In the genomic region with DNA sequence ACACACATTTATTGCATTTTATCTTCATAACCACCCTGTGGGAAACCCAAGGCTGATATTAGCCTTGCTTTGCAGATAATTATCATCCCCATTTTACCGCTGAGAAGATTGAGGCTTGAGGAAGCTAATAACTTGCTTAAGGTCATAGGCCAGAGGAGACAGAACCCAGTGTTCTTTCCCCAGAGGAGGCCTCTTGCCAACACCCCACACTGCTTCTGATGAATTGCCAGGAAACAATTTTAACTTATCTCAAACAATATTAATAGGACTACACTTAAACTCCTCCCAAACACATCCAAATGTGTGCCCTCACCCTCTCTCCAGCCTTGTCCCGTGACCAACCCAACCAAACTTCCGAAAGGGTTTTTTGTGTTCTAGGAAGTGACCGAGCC, we compare ENCODE assay signal across 9 cellular contexts. TPM values are rescaled to one million over a fixed set of nuclear protein-coding genes. Genes with fewer than 3 reads are reported as not detected.
DNase-seq lines count a peak whose midpoint lies in the region; ATAC-seq and TF ChIP-seq lines count a peak whose summit lies in the region.
"Had no signal": no experiment of that assay in that cellular context is flagged by ENCODE, and none has a peak within 500 bp of the region (broad histone marks: within the 10 kb centered on the region; RNA-seq: fewer than 3 reads in every experiment).

No MANE protein-coding gene starts in this region.

- no peaks in the 10 kb centered on the region for H3K9me2 ChIP-seq in PC-3 (replicated peaks; ENCODE audit: low read length)

- ATAC-seq in PC-3 = no peak
- no peak for ATAC-seq in HG02884 (IDR thresholded peaks at IDR 0.05; ENCODE audit: unreplicated experiment)
- ATAC-seq in HG03521 (IDR thresholded peaks at IDR 0.05; ENCODE audit: unreplicated experiment) = no peak

- BruUV-seq in PC-3 (replicated peaks; lab: Mats Ljungman, UMichigan) = no TSS peak

- H3K4me1 ChIP-seq in BLaER1 (peaks cover 57% of the 10 kb centered on the region), PC-3 (ENCODE audit: insufficient read depth, low read length) (peaks cover 39% of the 10 kb centered on the region), muscle layer of colon (ENCODE audit: insufficient read depth, low read length) (peaks cover 36% of the 10 kb centered on the region)

- POLR2A ChIA-PET in PC-3 (lab: Charles Lee; ENCODE audit: unreplicated experiment) = no interaction called here

- DNase-seq in PC-3 = no peak
- DNase-seq in coronary artery (ENCODE audit: low spot score) = no peak
- DNase-seq in activated gamma-delta T cell treated with Interleukin-2 at 50 U/mL for 16 hours = no peak
- no peak for DNase-seq in HuH-7.5 (ENCODE audit: low spot score)

- H4K20me1 ChIP-seq in BLaER1 = peaks cover 29% of the 10 kb centered on the region
- H4K20me1 ChIP-seq in PC-3 (ENCODE audit: low read length) = no peaks in the 10 kb centered on the region

- H3K79me2 ChIP-seq in PC-3 (ENCODE audit: low read length) = peaks cover 43% of the 10 kb centered on the region

- H2AFZ ChIP-seq in PC-3 (ENCODE audit: low read length) = no peak overlapping the region

- peak overlapping the region; percentile 57 for H3K9ac ChIP-seq in BLaER1
- H3K9ac ChIP-seq in PC-3 (ENCODE audit: low read length) = peak overlapping the region; percentile 100
- H3K9ac ChIP-seq in muscle layer of colon (ENCODE audit: low read length) = no peak overlapping the region

- CTCF ChIA-PET in PC-3 (lab: Charles Lee) = interaction anchor here (0.6 kb wide), 1 partner anchor 121 kb away, joined by 3 read pairs; no protein-coding TSS in a partner anchor

- H3K9me3 ChIP-seq in BLaER1 = no peaks in the 10 kb centered on the region
- no peaks in the 10 kb centered on the region for H3K9me3 ChIP-seq in PC-3 (ENCODE audit: low read length)
- no peaks in the 10 kb centered on the region for H3K9me3 ChIP-seq in muscle layer of colon (ENCODE audit: low read length)

- H3K27me3 ChIP-seq in BLaER1 (no peaks in the 10 kb centered on the region), PC-3 (ENCODE audit: low read length) (no peaks in the 10 kb centered on the region), muscle layer of colon (ENCODE audit: control insufficient read depth in 1 of 2, insufficient read depth in 2 of 2, low read length in 2 of 2) (no peaks in the 10 kb centered on the region)

- peak overlapping the region; percentile 52 for H3K4me3 ChIP-seq in BLaER1
- peak overlapping the region; percentile 23; the same call in 1 of the 2 replicates for H3K4me3 ChIP-seq in PC-3 (ENCODE audit: low read length)
- peak overlapping the region; percentile 15 for H3K4me3 ChIP-seq in coronary artery
- H3K4me3 ChIP-seq in muscle layer of colon (ENCODE audit: low read depth in 1 of 2, low read length in 2 of 2) = no peak overlapping the region
- H3K4me3 ChIP-seq: SK-N-MC had no signal

- peaks cover 9% of the 10 kb centered on the region for H3K36me3 ChIP-seq in BLaER1
- peaks cover 7% of the 10 kb centered on the region for H3K36me3 ChIP-seq in PC-3 (ENCODE audit: low read depth, low read length)
- H3K36me3 ChIP-seq in muscle layer of colon (ENCODE audit: insufficient read depth, low read length) = peaks cover 9% of the 10 kb centered on the region

- H3K27ac ChIP-seq in BLaER1 (peak overlapping the region; percentile 97), PC-3 (ENCODE audit: low read length) (peak overlapping the region; percentile 89), coronary artery (peak overlapping the region; percentile 11 to 65), muscle layer of colon (ENCODE audit: low read depth, low read length) (peak overlapping the region; percentile 10)
- H3K27ac ChIP-seq: SK-N-MC had no signal

- TF ChIP-seq CTCF in PC-3 (conservative IDR thresholded peaks at IDR 0.05; ENCODE audit: low read depth, low read length) = no peak
- TF ChIP-seq CTCF in coronary artery (IDR thresholded peaks at IDR 0.05) = no peak

- no peaks in the 10 kb centered on the region for H3F3A ChIP-seq in PC-3 (ENCODE audit: low read length, unreplicated experiment)

- intact Hi-C loops in PC-3 (cut with micrococcal nuclease) = no loop called here

- peak overlapping the region; percentile 100 for H3K4me2 ChIP-seq in BLaER1
- H3K4me2 ChIP-seq in PC-3 (ENCODE audit: low read length) = peak overlapping the region; percentile 71

RNA-seq across cellular contexts. Expression of gene SPG7, which starts 2.1 kb away (rescaled TPM):
- total RNA-seq in PC-3 (2014; rRNA removed) = 94.3 and 106 TPM in 2 replicates

RNA-seq across cellular contexts. Expression of gene ANKRD11, which starts 15.7 kb away (rescaled TPM):
- 65.0 and 92.6 TPM in 2 replicates for total RNA-seq in PC-3 (2014; rRNA removed)

RNA-seq across cellular contexts. Expression of gene RPL13, which starts 54.4 kb away (rescaled TPM):
- 3,236 and 3,323 TPM in 2 replicates for total RNA-seq in PC-3 (2014; rRNA removed)

Comparison
In these comparisons a context has a peak if more than half of its experiments do, and no peak if none do; other contexts are left out.
1. H3K27ac ChIP-seq: peak in every context shown above with its lines; median percentile 97 in BLaER1; 89 in PC-3; 38 in coronary artery; 10 in muscle layer of colon.
2. H3K4me3 ChIP-seq: peak in BLaER1 (single experiment), PC-3 (single experiment) and coronary artery (single experiment); none in muscle layer of colon (0 of 2).